Comparison of ENCODE assay signal across 1 cellular context in genomic region chr21:16634522-16634914, GRCh38.
TF ChIP-seq lines count a peak whose summit lies in the region.

No MANE protein-coding gene starts in this region.

TF ChIP-seq in HEK293, 187 proteins besides CTCF, POLR2A, EP300 and RAD21 (continued from another document):
- TF ChIP-seq, protein P1, sequence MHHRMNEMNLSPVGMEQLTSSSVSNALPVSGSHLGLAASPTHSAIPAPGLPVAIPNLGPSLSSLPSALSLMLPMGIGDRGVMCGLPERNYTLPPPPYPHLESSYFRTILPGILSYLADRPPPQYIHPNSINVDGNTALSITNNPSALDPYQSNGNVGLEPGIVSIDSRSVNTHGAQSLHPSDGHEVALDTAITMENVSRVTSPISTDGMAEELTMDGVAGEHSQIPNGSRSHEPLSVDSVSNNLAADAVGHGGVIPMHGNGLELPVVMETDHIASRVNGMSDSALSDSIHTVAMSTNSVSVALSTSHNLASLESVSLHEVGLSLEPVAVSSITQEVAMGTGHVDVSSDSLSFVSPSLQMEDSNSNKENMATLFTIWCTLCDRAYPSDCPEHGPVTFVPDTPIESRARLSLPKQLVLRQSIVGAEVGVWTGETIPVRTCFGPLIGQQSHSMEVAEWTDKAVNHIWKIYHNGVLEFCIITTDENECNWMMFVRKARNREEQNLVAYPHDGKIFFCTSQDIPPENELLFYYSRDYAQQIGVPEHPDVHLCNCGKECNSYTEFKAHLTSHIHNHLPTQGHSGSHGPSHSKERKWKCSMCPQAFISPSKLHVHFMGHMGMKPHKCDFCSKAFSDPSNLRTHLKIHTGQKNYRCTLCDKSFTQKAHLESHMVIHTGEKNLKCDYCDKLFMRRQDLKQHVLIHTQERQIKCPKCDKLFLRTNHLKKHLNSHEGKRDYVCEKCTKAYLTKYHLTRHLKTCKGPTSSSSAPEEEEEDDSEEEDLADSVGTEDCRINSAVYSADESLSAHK (tag by site-specific recombination; IDR thresholded peaks at IDR 0.05) = 0 out of 2 replicates have a peak, but pooled peaks have one; percentile 1
- TF ChIP-seq HOXA7 (CRISPR knock-in tag; IDR thresholded peaks at IDR 0.05; ENCODE audit: borderline replicate concordance) = no peak
- no peak for TF ChIP-seq ZNF239 (tag by site-specific recombination; IDR thresholded peaks at IDR 0.05)
